ENCODE assay signal across 1 cellular context in the genomic region with DNA sequence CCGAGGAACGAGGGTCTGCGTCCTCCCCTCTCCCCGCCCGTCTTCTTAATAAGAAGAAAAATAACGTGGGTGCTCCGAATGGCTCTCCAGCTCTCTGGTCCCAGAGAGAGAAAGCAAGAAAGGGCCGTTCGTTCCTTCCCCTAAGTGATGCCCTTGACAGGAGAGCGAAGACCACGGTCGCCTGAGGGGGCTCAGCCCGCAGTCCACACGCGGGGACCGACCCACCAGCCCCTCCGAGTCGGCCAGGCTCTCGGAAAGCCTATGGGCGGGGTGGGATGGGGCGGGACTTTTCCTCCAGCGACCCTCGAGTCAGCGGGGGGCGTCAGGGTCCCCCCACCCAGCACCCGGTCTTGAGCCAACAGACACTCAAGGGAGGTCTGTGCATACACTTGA.
TF ChIP-seq lines count a peak whose summit lies in the region.

No MANE protein-coding gene starts in this region.

TF ChIP-seq in IMR-90, 13 proteins besides CTCF, POLR2A, EP300 and RAD21 (continued from another document):
- no peak for TF ChIP-seq RFX5 (IDR thresholded peaks at IDR 0.05; ENCODE audit: low read depth, low read length)
- no peak for TF ChIP-seq BHLHE40 (IDR thresholded peaks at IDR 0.05; ENCODE audit: low read depth, low read length)
- TF ChIP-seq CHD1 (IDR thresholded peaks at IDR 0.05; ENCODE audit: low read depth, low read length) = no peak
- TF ChIP-seq SMC3 (IDR thresholded peaks at IDR 0.05; ENCODE audit: low read depth, low read length) = no peak
- TF ChIP-seq MAZ (IDR thresholded peaks at IDR 0.05; ENCODE audit: borderline replicate concordance, low read depth, low read length) = no peak
- no peak for TF ChIP-seq NFE2L2 (IDR thresholded peaks at IDR 0.05; ENCODE audit: low read depth, low read length)
- no peak for TF ChIP-seq CEBPB (IDR thresholded peaks at IDR 0.05; ENCODE audit: low read depth, low read length)
